28 cellular contexts compared by ENCODE assay signal in genomic region chr5:167512111-167512510, GRCh38.
"Had no signal": no experiment of that assay in that cellular context is flagged by ENCODE, and none has a peak within 500 bp of the region (broad histone marks: within the 10 kb centered on the region; RNA-seq: fewer than 3 reads in every experiment).

No MANE protein-coding gene starts in this region.

- H3K4me3 ChIP-seq: hepatocyte, lower lobe of right lung, neural progenitor cell, psoas muscle, right atrium auricular region, spleen, tibial nerve, uterus had no signal

- ATAC-seq: left ventricle myocardium superior; lower lobe of right lung; natural killer cell; psoas muscle; sciatic nerve; stimulated activated memory B cell treated with anti-CD40 and anti-IgM and Interleukin-4, amounts not matched to agents 10 μg/mL and 1 μg/mL and 100 μg/mL, for 72 hours; stimulated activated naive CD8-positive, alpha-beta T cell treated with anti-CD3 and anti-CD28 coated beads, Interleukin-15, amount 100 ng/mL, for 72 hours had no signal

- DNase-seq: islet precursor cell; left ventricle myocardium superior; lower lobe of right lung; mammary epithelial cell; mesendoderm; naive B cell; natural killer cell; nephron progenitor cell; occipital lobe; psoas muscle; small intestine; spleen; stimulated activated CD4-positive, alpha-beta T cell treated with anti-CD3 and anti-CD28 coated beads, Interleukin-4, amount 100 ng/mL, for 4 hours; stimulated activated CD8-positive, alpha-beta memory T cell treated with anti-CD3 and anti-CD28 coated beads, Interleukin-4, amount 100 ng/mL, for 48 hours; stimulated activated naive CD4-positive, alpha-beta T cell treated with Interleukin-2 at 50 U/mL for 16 hours; stimulated activated naive CD8-positive, alpha-beta T cell treated with anti-CD3 and anti-CD28 coated beads, Interleukin-15, amount 100 ng/mL, for 72 hours; substantia nigra; uterus had no signal

- H3K4me1 Mint-ChIP-seq: naive B cell; natural killer cell; nephron progenitor cell; stimulated activated memory B cell treated with anti-CD40 and anti-IgM and Interleukin-4, amounts not matched to agents 10 μg/mL and 1 μg/mL and 100 μg/mL, for 72 hours; stimulated activated naive CD8-positive, alpha-beta T cell treated with anti-CD3 and anti-CD28 coated beads, Interleukin-15, amount 100 ng/mL, for 72 hours had no signal

- H3K27me3 Mint-ChIP-seq: naive B cell; stimulated activated memory B cell treated with anti-CD40 and anti-IgM and Interleukin-4, amounts not matched to agents 10 μg/mL and 1 μg/mL and 100 μg/mL, for 72 hours; stimulated activated naive CD8-positive, alpha-beta T cell treated with anti-CD3 and anti-CD28 coated beads, Interleukin-15, amount 100 ng/mL, for 72 hours had no signal

- H3K36me3 ChIP-seq: lower lobe of right lung, neural progenitor cell, neutrophil, right atrium auricular region, spleen, tibial nerve, uterus had no signal

- H3K4me3 Mint-ChIP-seq: mesothelial cell of epicardium; naive B cell; natural killer cell; nephron progenitor cell; neural progenitor cell; stimulated activated memory B cell treated with anti-CD40 and anti-IgM and Interleukin-4, amounts not matched to agents 10 μg/mL and 1 μg/mL and 100 μg/mL, for 72 hours; stimulated activated naive CD8-positive, alpha-beta T cell treated with anti-CD3 and anti-CD28 coated beads, Interleukin-15, amount 100 ng/mL, for 72 hours; type B pancreatic cell had no signal

- H3K36me3 Mint-ChIP-seq: mesothelial cell of epicardium; naive B cell; natural killer cell; neural progenitor cell; stimulated activated memory B cell treated with anti-CD40 and anti-IgM and Interleukin-4, amounts not matched to agents 10 μg/mL and 1 μg/mL and 100 μg/mL, for 72 hours; type B pancreatic cell had no signal

- H3K9me3 Mint-ChIP-seq: mesothelial cell of epicardium, nephron progenitor cell, neural progenitor cell, type B pancreatic cell had no signal

- H2AFZ ChIP-seq: hepatocyte, neural progenitor cell, parathyroid adenoma had no signal

- H3K27me3 ChIP-seq: hepatocyte, neural progenitor cell, neutrophil, right atrium auricular region, spleen, tibial nerve, uterus had no signal

- H3K27ac Mint-ChIP-seq: naive B cell; natural killer cell; nephron progenitor cell; neural progenitor cell; stimulated activated memory B cell treated with anti-CD40 and anti-IgM and Interleukin-4, amounts not matched to agents 10 μg/mL and 1 μg/mL and 100 μg/mL, for 72 hours; stimulated activated naive CD8-positive, alpha-beta T cell treated with anti-CD3 and anti-CD28 coated beads, Interleukin-15, amount 100 ng/mL, for 72 hours; type B pancreatic cell had no signal

- H3K4me1 ChIP-seq: lower lobe of right lung, parathyroid adenoma, psoas muscle, right atrium auricular region, spleen, tibial nerve, uterus had no signal

- H3K79me2 ChIP-seq: hepatocyte, parathyroid adenoma had no signal

- H3K4me2 ChIP-seq: hepatocyte, neural progenitor cell had no signal

- H3K27ac ChIP-seq: hepatocyte, lower lobe of right lung, neural progenitor cell, neutrophil, parathyroid adenoma, psoas muscle, right atrium auricular region, spleen, tibial nerve, uterus had no signal
